ENCODE assay signal across 19 cellular contexts in the genomic region with DNA sequence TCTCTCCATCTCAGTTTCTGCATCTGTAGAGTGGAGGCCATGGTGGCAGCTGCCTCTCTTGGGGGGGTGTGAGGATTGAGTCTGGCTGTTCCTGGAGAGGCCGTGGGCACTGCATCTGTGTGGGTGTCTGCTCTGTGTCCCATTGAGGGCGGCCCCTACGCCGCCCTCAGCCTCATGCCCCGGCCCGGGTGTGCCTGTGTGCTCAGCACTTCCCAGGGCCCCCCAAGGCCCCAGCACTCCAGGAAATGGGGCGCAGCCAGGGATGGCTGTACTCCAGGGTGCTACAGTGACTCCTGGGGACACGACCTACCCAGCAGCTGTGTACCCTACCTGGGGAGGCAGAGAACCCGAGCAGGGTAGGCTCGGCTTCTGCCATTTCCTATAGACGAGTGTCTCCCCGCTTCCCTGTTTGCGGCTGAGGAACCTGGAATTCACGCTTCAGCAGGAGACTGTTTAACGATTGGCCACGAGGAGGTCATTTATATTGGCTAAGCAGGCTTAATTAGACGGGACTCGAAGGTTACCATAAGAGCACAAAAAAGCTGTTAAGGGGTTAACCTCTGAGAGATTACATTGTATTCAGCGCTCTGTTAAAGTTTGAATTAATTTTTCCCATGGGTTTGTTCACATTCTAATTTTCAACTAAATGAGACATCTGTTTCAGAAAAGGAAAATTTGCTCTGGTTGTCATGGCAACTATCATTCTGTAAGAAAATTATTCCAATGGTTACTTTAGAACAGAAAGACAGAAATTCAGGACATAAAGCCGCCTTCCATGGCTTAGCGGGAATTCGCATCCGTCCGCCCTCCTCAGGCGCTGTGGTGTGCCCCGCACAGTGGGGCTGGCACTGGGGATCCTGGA.
DNase-seq lines count a peak whose midpoint lies in the region; ATAC-seq and TF ChIP-seq lines count a peak whose summit lies in the region.
"Had no signal": no experiment of that assay in that cellular context is flagged by ENCODE, and none has a peak within 500 bp of the region (broad histone marks: within the 10 kb centered on the region; RNA-seq: fewer than 3 reads in every experiment).

No MANE protein-coding gene starts in this region.

- no peak for ATAC-seq in SK-N-SH treated with all-trans-retinoic acid at 6 μM for 48 hours
- ATAC-seq in activated T-cell treated with anti-CD3 and anti-CD28 coated beads, Interleukin-2, amount 50 U/mL, for 4 hours = no peak

- H3K4me2 ChIP-seq in SK-N-SH = no peak overlapping the region

- H3K4me3 Mint-ChIP-seq in endodermal cell (no peak overlapping the region), neural crest cell (no peak overlapping the region), CD14-positive monocyte (no peak overlapping the region)
- H3K4me3 Mint-ChIP-seq in activated T-cell treated with anti-CD3 and anti-CD28 coated beads, Interleukin-2, amount 50 U/mL, for 4 hours = no peak overlapping the region

- H3K4me1 ChIP-seq in SK-N-SH (ENCODE audit: control insufficient read depth in 1 of 2, insufficient read depth in 2 of 2, low read depth in 1 of 2, low read length in 1 of 2) = peaks cover 0 to 3% of the 10 kb centered on the region in 2 experiments; a peak in 1 of 4 replicates
- H3K4me1 ChIP-seq in endodermal cell (ENCODE audit: control insufficient read depth, insufficient read depth, low read length) = peaks cover 3% of the 10 kb centered on the region
- H3K4me1 ChIP-seq: HAP-1 had no signal

- no peaks in the 10 kb centered on the region for H3K79me2 ChIP-seq in SK-N-SH (ENCODE audit: insufficient read depth)

- no peaks in the 10 kb centered on the region for H4K20me1 ChIP-seq in SK-N-SH (ENCODE audit: insufficient read depth)

- POLR2A ChIA-PET in SK-N-SH (lab: Yijun Ruan, JAX) = no interaction called here

- no peaks in the 10 kb centered on the region for H3K36me3 Mint-ChIP-seq in endodermal cell (ENCODE audit: low read depth)
- H3K36me3 Mint-ChIP-seq in neural crest cell (ENCODE audit: low read depth) = no peaks in the 10 kb centered on the region
- H3K36me3 Mint-ChIP-seq in activated T-cell treated with anti-CD3 and anti-CD28 coated beads, Interleukin-2, amount 50 U/mL, for 4 hours (ENCODE audit: insufficient read depth) = no peaks in the 10 kb centered on the region
- no peaks in the 10 kb centered on the region for H3K36me3 Mint-ChIP-seq in CD14-positive monocyte

- H3K9me3 ChIP-seq in SK-N-SH = no peaks in the 10 kb centered on the region
- H3K9me3 ChIP-seq in endodermal cell (ENCODE audit: control insufficient read depth, low read length) = no peaks in the 10 kb centered on the region
- H3K9me3 ChIP-seq: HAP-1 had no signal

- H3K4me3 ChIP-seq in SK-N-SH (ENCODE audit: low read depth in 2 of 2, low read length in 1 of 2) (no peak overlapping the region), endodermal cell (ENCODE audit: low read length) (no peak overlapping the region)
- H3K4me3 ChIP-seq: HAP-1 had no signal

- intact Hi-C loops in CD14-positive monocyte (cut with micrococcal nuclease) = no loop called here

- 86% methylated on average over 7 of the region's 26 CpGs for WGBS in SK-N-SH (ENCODE audit: low lambda C conversion rate)
- 87 to 90% methylated on average over 21 to 26 of the region's 26 CpGs for WGBS in endodermal cell (ENCODE audit: insufficient coverage in 1 of 2, insufficient read length in 1 of 2), 2 experiments

- DNase-seq in SK-N-SH (no peak), endodermal cell (peak; percentile 62), neural crest cell (ENCODE audit: low read depth, low spot score) (no peak), NCI-H774 (lab: John Stamatoyannopoulos, UW) (no peak), CD14-positive monocyte (ENCODE audit: low spot score) (no peak)
- DNase-seq in activated CD4-positive, alpha-beta T cell treated with anti-CD3 and anti-CD28 coated beads for 4 hours = no peak
- DNase-seq in activated T-cell treated with anti-CD3 and anti-CD28 coated beads, Interleukin-2, amount 50 U/mL, for 4 hours = no peak
- DNase-seq: C1 segment of cervical spinal cord, COR-L47, DMS153, Kasumi-1, NCI-H1105 treated with DMSO at 0.1 percent for 48 hours, NCI-H1930, NCI-H2171, NCI-H510A, SHP77 had no signal

- no peak for TF ChIP-seq CTCF in SK-N-SH (IDR thresholded peaks at IDR 0.05)
- TF ChIP-seq CTCF in endodermal cell (conservative IDR thresholded peaks at IDR 0.05) = no peak
- TF ChIP-seq CTCF in neural crest cell (conservative IDR thresholded peaks at IDR 0.05) = no peak
- TF ChIP-seq CTCF in CD14-positive monocyte (IDR thresholded peaks at IDR 0.05) = no peak

- H3K27ac Mint-ChIP-seq in endodermal cell (no peak overlapping the region), neural crest cell (ENCODE audit: unreplicated experiment) (peak overlapping the region; percentile 54), CD14-positive monocyte (no peak overlapping the region)

- H3K27ac ChIP-seq in SK-N-SH (ENCODE audit: low read depth in 2 of 2, low read length in 1 of 2) (no peak overlapping the region), endodermal cell (ENCODE audit: low read depth, low read length) (no peak overlapping the region)
- H3K27ac ChIP-seq: 22Rv1 had no signal

- TF ChIP-seq EP300 in SK-N-SH (IDR thresholded peaks at IDR 0.05; ENCODE audit: borderline replicate concordance in 1 of 2, low read depth in 1 of 2, low read length in 1 of 2) = no peak

- no peak for TF ChIP-seq RAD21 in SK-N-SH (IDR thresholded peaks at IDR 0.05; ENCODE audit: low read length)

- no peaks in the 10 kb centered on the region for H3K9me2 ChIP-seq in SK-N-SH

- H2AFZ ChIP-seq in SK-N-SH (ENCODE audit: low read depth) = no peak overlapping the region

- no peaks in the 10 kb centered on the region for H3K27me3 ChIP-seq in SK-N-SH (ENCODE audit: insufficient read depth)
- H3K27me3 ChIP-seq in endodermal cell (ENCODE audit: control insufficient read depth, insufficient read depth, low read length, poor library complexity, severe bottlenecking) = no peaks in the 10 kb centered on the region

- H3K36me3 ChIP-seq in SK-N-SH (replicated peaks in 1 of 2; ENCODE audit: control insufficient read depth in 1 of 2, insufficient read depth in 2 of 2, low read length in 1 of 2) (no peaks in the 10 kb centered on the region), endodermal cell (ENCODE audit: control insufficient read depth, insufficient read depth, low read length) (no peaks in the 10 kb centered on the region)
- H3K36me3 ChIP-seq: HAP-1 had no signal

- CTCF ChIA-PET in SK-N-SH (lab: Yijun Ruan, JAX) = interaction anchor here (0.6 kb wide), 1 partner anchor 1380 kb away, joined by 3 read pairs; no protein-coding TSS in a partner anchor

- no peak overlapping the region for H3K9ac ChIP-seq in SK-N-SH
- no peak overlapping the region for H3K9ac ChIP-seq in endodermal cell (ENCODE audit: extremely low read depth, low read length, poor library complexity, severe bottlenecking)

- no peaks in the 10 kb centered on the region for H3K27me3 Mint-ChIP-seq in endodermal cell (ENCODE audit: insufficient read depth)
- H3K27me3 Mint-ChIP-seq in neural crest cell (ENCODE audit: low read depth) = peaks cover 2% of the 10 kb centered on the region
- peaks cover 9% of the 10 kb centered on the region for H3K27me3 Mint-ChIP-seq in activated T-cell treated with anti-CD3 and anti-CD28 coated beads, Interleukin-2, amount 50 U/mL, for 4 hours (ENCODE audit: low read depth)
- peaks cover 0 to 7% (median 1%) of the 10 kb centered on the region in 3 donors for H3K27me3 Mint-ChIP-seq in CD14-positive monocyte (ENCODE audit: low read depth in 3 of 3)

- H3K9me3 Mint-ChIP-seq in endodermal cell (no peaks in the 10 kb centered on the region), neural crest cell (peaks cover 6% of the 10 kb centered on the region), CD14-positive monocyte (peaks cover 0 to 4% (median 0%) of the 10 kb centered on the region in 7 donors)
- no peaks in the 10 kb centered on the region for H3K9me3 Mint-ChIP-seq in activated T-cell treated with anti-CD3 and anti-CD28 coated beads, Interleukin-2, amount 50 U/mL, for 4 hours

- no peaks in the 10 kb centered on the region for H3F3A ChIP-seq in SK-N-SH (replicated peaks; ENCODE audit: insufficient read depth)

- H3K4me1 Mint-ChIP-seq in endodermal cell (peaks cover 7% of the 10 kb centered on the region), neural crest cell (no peaks in the 10 kb centered on the region), CD14-positive monocyte (no peaks in the 10 kb centered on the region)
- H3K4me1 Mint-ChIP-seq in activated T-cell treated with anti-CD3 and anti-CD28 coated beads, Interleukin-2, amount 50 U/mL, for 4 hours (ENCODE audit: low read depth) = no peaks in the 10 kb centered on the region

TF ChIP-seq in SK-N-SH, 30 proteins besides CTCF, POLR2A, EP300 and RAD21:
- 0 out of 2 replicates have a peak, but pooled peaks have one; percentile 8 for TF ChIP-seq RFX5 (IDR thresholded peaks at IDR 0.05; ENCODE audit: low read length)
- TF ChIP-seq GABPA (IDR thresholded peaks at IDR 0.05; ENCODE audit: low read depth) = no peak

TF ChIP-seq in SK-N-SH treated with all-trans-retinoic acid at 6 μM for 48 hours, 23 proteins besides CTCF, POLR2A, EP300 and RAD21 (continues in another document):
- no peak for TF ChIP-seq ZFP3 (CRISPR knock-in tag; IDR thresholded peaks at IDR 0.05)
- TF ChIP-seq, protein P1, sequence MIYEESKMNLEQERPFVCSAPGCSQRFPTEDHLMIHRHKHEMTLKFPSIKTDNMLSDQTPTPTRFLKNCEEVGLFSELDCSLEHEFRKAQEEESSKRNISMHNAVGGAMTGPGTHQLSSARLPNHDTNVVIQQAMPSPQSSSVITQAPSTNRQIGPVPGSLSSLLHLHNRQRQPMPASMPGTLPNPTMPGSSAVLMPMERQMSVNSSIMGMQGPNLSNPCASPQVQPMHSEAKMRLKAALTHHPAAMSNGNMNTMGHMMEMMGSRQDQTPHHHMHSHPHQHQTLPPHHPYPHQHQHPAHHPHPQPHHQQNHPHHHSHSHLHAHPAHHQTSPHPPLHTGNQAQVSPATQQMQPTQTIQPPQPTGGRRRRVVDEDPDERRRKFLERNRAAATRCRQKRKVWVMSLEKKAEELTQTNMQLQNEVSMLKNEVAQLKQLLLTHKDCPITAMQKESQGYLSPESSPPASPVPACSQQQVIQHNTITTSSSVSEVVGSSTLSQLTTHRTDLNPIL (CRISPR knock-in tag; IDR thresholded peaks at IDR 0.05; ENCODE audit: low read depth) = no peak
- no peak for TF ChIP-seq GLIS3 (CRISPR knock-in tag; IDR thresholded peaks at IDR 0.05)
